Comparison of ENCODE assay signal across 2 cellular contexts in genomic region chr2:96027725-96028325, GRCh38. TPM values are rescaled to one million over a fixed set of nuclear protein-coding genes. Genes with fewer than 3 reads are reported as not detected.
"Had no signal": no experiment of that assay in that cellular context is flagged by ENCODE, and none has a peak within 500 bp of the region (broad histone marks: within the 10 kb centered on the region; RNA-seq: fewer than 3 reads in every experiment).

No MANE protein-coding gene starts in this region.

RNA-seq across cellular contexts. Expression of gene GPAT2, which starts 6.9 kb away (rescaled TPM):
- total RNA-seq: HepG2, HT-29 had no signal
